9 cellular contexts compared by ENCODE assay signal in the genomic region with DNA sequence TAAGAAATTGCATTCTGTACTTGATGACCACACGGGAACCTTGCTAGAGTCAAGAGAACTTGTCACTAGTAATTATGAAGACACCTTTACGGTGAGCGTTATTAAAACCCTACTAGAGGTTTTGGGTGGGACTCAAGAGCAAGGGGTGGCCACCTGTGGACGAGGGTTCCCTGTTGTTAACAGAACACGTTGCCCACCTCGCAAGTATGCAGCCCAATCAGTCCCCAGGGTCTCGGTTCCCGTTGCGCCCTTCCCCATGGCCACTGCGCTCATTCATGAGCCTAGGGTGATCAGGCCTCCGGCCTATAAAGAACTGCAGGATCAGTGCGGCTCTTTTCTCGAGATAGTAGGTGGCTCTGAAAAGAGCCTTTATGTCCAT. TPM values are rescaled to one million over a fixed set of nuclear protein-coding genes. Genes with fewer than 3 reads are reported as not detected.
DNase-seq lines count a peak whose midpoint lies in the region; ATAC-seq and TF ChIP-seq lines count a peak whose summit lies in the region.
"Had no signal": no experiment of that assay in that cellular context is flagged by ENCODE, and none has a peak within 500 bp of the region (broad histone marks: within the 10 kb centered on the region; RNA-seq: fewer than 3 reads in every experiment).

No MANE protein-coding gene starts in this region.

- H3K4me3 ChIP-seq in LNCaP clone FGC (ENCODE audit: low read depth, low read length): peak overlapping the region; percentile 70
- H3K4me3 ChIP-seq in duodenal mucosa (ENCODE audit: low read depth in 1 of 2, low read length in 2 of 2): peak overlapping the region; percentile 58 to 80

- H3K9me3 ChIP-seq in duodenal mucosa (ENCODE audit: control insufficient read depth in 1 of 2, low read length in 2 of 2): no peaks in the 10 kb centered on the region

- peaks cover 6 to 16% of the 10 kb centered on the region in 2 donors for H3K27me3 ChIP-seq in duodenal mucosa (ENCODE audit: control insufficient read depth in 1 of 2, insufficient read depth in 2 of 2, low read length in 2 of 2)

- peaks cover 0 to 2% of the 10 kb centered on the region in 2 donors for H3K27me3 Mint-ChIP-seq in natural killer cell (ENCODE audit: low read depth in 2 of 2)

- TF ChIP-seq CTCF in LNCaP clone FGC (IDR thresholded peaks at IDR 0.05; ENCODE audit: control insufficient read depth, extremely low read depth, insufficient read depth) (no peak), natural killer cell (IDR thresholded peaks at IDR 0.05) (no peak)

- peak overlapping the region; percentile 99 for H3K4me3 Mint-ChIP-seq in natural killer cell

- H3K9me3 Mint-ChIP-seq in natural killer cell: no peaks in the 10 kb centered on the region

- peak overlapping the region; percentile 58 to 77 for H3K9ac ChIP-seq in duodenal mucosa (ENCODE audit: low read depth in 1 of 2, low read length in 2 of 2)

- ATAC-seq in GM21367 (IDR thresholded peaks at IDR 0.05; ENCODE audit: unreplicated experiment): peak; percentile 11
- peak; percentile 0 to 1 (median 0) for ATAC-seq in natural killer cell

- H3K36me3 ChIP-seq in duodenal mucosa (ENCODE audit: control insufficient read depth in 1 of 2, insufficient read depth in 2 of 2, low read length in 2 of 2): no peaks in the 10 kb centered on the region

- intact Hi-C loops in natural killer cell (cut with micrococcal nuclease): loop anchor here (1.0 to 5.0 kb wide), 3 partner anchors 30 to 50 kb away; partner anchors contain the start of genes RNF187 and TRIM11

- no peaks in the 10 kb centered on the region for H3K36me3 Mint-ChIP-seq in natural killer cell

- H3K27ac ChIP-seq in duodenal mucosa (ENCODE audit: low read depth, low read length): peak overlapping the region; percentile 82

- peaks cover 11 to 26% of the 10 kb centered on the region in 2 donors for H3K4me1 ChIP-seq in duodenal mucosa (ENCODE audit: control insufficient read depth in 1 of 2, insufficient read depth in 2 of 2, low read length in 2 of 2)

- peaks cover 30 to 32% of the 10 kb centered on the region in 2 donors for H3K4me1 Mint-ChIP-seq in natural killer cell

- DNase-seq in Ammon's horn (ENCODE audit: low spot score) (peak; percentile 22), LNCaP clone FGC (ENCODE audit: low read depth) (no peak), natural killer cell (no peak), retina (no peak), NCI-H1694 (lab: John Stamatoyannopoulos, UW) (no peak)
- DNase-seq in stimulated activated CD4-positive, alpha-beta T cell treated with anti-CD3 and anti-CD28 coated beads, Interleukin-4, amount 100 ng/mL, for 4 hours: no peak

- H3K27ac Mint-ChIP-seq in natural killer cell: peak overlapping the region; percentile 99

RNA-seq across cellular contexts. Expression of gene RNF187, which starts 30.2 kb away (rescaled TPM):
- total RNA-seq in natural killer cell: 100 to 1,000 TPM in 1 of 3 donors, 10 to 100 TPM in 2; 68.6 to 102 (median 77.3) TPM

RNA-seq across cellular contexts. Expression of gene TRIM17, which starts 40.3 kb away (rescaled TPM):
- 10 to 100 TPM in 1 of 3 donors, 1 to 10 TPM in 2; 8.0 to 13.4 (median 8.4) TPM for total RNA-seq in natural killer cell
- total RNA-seq: lung microvascular endothelial cell had no signal

RNA-seq across cellular contexts. Expression of gene TRIM11, which starts 50.4 kb away (rescaled TPM):
- 10 to 100 TPM; 65.1 to 91.4 (median 83.2) TPM for total RNA-seq in natural killer cell
